8 cellular contexts compared by ENCODE assay signal in genomic region chr19:2841858-2842574, GRCh38. TPM values are rescaled to one million over a fixed set of nuclear protein-coding genes. Genes with fewer than 3 reads are reported as not detected.
DNase-seq lines count a peak whose midpoint lies in the region; ATAC-seq, FAIRE-seq and TF ChIP-seq lines count a peak whose summit lies in the region.

No MANE protein-coding gene starts in this region.

- no peaks in the 10 kb centered on the region for H4K20me1 ChIP-seq in HepG2 (ENCODE audit: insufficient read depth, low read length)

- H2AFZ ChIP-seq in HepG2 (ENCODE audit: low read length): no peak overlapping the region

- POLR2A ChIA-PET in HepG2 (lab: Yijun Ruan, JAX): interaction anchor here (0.6 to 2.4 kb wide), 12 partner anchors 13 to 385 kb away, joined by 3 to 49 read pairs (median 5); partner anchors contain the start of genes LMNB2, SGTA, THOP1 and ZNF554

- no peak for TF ChIP-seq POLR2A in HepG2 (IDR thresholded peaks at IDR 0.05; ENCODE audit: insufficient read depth in 1 of 2, low read depth in 2 of 2, low read length in 2 of 2)
- TF ChIP-seq POLR2A in transverse colon (IDR thresholded peaks at IDR 0.05): no peak

- peak overlapping the region; percentile 90 for H3K4me2 ChIP-seq in HepG2 (ENCODE audit: low read depth, low read length)

- intact Hi-C loops in HepG2 (cut with micrococcal nuclease; ENCODE audit: unreplicated experiment) (loop anchor here (2.0 kb wide), 1 partner anchor 21 kb away; no protein-coding TSS in a partner anchor), transverse colon (cut with DNase I; ENCODE audit: low total_unique reads) (no loop called here), sciatic nerve (cut with DNase I) (no loop called here)

- TF ChIP-seq EP300 in HepG2 (IDR thresholded peaks at IDR 0.05; ENCODE audit: low read depth in 2 of 2, low read length in 2 of 2): no peak
- TF ChIP-seq EP300 in HepG2 (CRISPR knock-in tag; IDR thresholded peaks at IDR 0.05; ENCODE audit: borderline replicate concordance): no peak
- no peak for TF ChIP-seq EP300 in transverse colon (IDR thresholded peaks at IDR 0.05; ENCODE audit: low read depth)

- CTCF ChIA-PET in HepG2 (lab: Yijun Ruan, JAX; ENCODE audit: low intra/inter-chr PET ratio, low total read pairs): no interaction called here

- no peak for TF ChIP-seq CTCF in GM12864 (IDR thresholded peaks at IDR 0.05; ENCODE audit: low read depth, low read length, missing control alignments)
- no peak for TF ChIP-seq CTCF in astrocyte of the cerebellum (IDR thresholded peaks at IDR 0.05; ENCODE audit: low read depth, low read length, missing control alignments)
- no peak for TF ChIP-seq CTCF in HepG2 (CRISPR knock-in tag; IDR thresholded peaks at IDR 0.05)
- no peak for TF ChIP-seq CTCF in transverse colon (IDR thresholded peaks at IDR 0.05)

- peaks cover 37% of the 10 kb centered on the region for H3K79me2 ChIP-seq in HepG2 (ENCODE audit: insufficient read depth, low read length)

- H3K4me3 ChIP-seq in GM12864 (ENCODE audit: low read depth, low read length) (peak overlapping the region; percentile 72), astrocyte of the cerebellum (ENCODE audit: low read depth, low read length) (peak overlapping the region; percentile 75), HepG2 (replicated peaks in 1 of 3; ENCODE audit: insufficient read depth in 1 of 3, low read depth in 2 of 3, low read length in 3 of 3) (peak overlapping the region; percentile 76 to 92 (median 83)), transverse colon (peak overlapping the region; percentile 69 to 99 (median 96))

- in situ Hi-C loops in astrocyte of the cerebellum (cut with HindIII; ENCODE audit: low sequenced_read_pairs) (no loop called here), HepG2 (cut with HindIII; ENCODE audit: extremely low pct_ligation_motif_present, low pct_unique_long_range_greater_than_20kb) (no loop called here), transverse colon (cut with MboI; ENCODE audit: low pct_ligation_motif_present in 1 of 4, low pct_unique_long_range_greater_than_20kb in 1 of 4, low sequenced_read_pairs in 3 of 4) (no loop called here)

- peaks cover 72% of the 10 kb centered on the region for H3K4me1 ChIP-seq in HepG2 (ENCODE audit: insufficient read depth, low read length)
- peaks cover 4 to 19% (median 10%) of the 10 kb centered on the region in 4 donors for H3K4me1 ChIP-seq in transverse colon

- H3K27ac ChIP-seq in HepG2 (ENCODE audit: extremely low read length, insufficient read depth, low read length) (peak overlapping the region; percentile 48), transverse colon (peak overlapping the region; percentile 86 to 92 (median 90))

- peak; percentile 18 for ATAC-seq in HG03064 (IDR thresholded peaks at IDR 0.05; ENCODE audit: low read depth, unreplicated experiment)
- no peak for ATAC-seq in HepG2
- ATAC-seq in sciatic nerve: no peak

- no peak for TF ChIP-seq RAD21 in HepG2 (CRISPR knock-in tag; IDR thresholded peaks at IDR 0.05)

- 2% methylated on average over 18 of the region's 62 CpGs for WGBS in HepG2 (ENCODE audit: low lambda C conversion rate)
- 8 to 31% methylated on average over 8 to 29 of the region's 62 CpGs for WGBS in transverse colon (ENCODE audit: low coverage in 1 of 2), 2 donors

- H3K9me3 ChIP-seq in HepG2 (ENCODE audit: low read length): no peaks in the 10 kb centered on the region
- no peaks in the 10 kb centered on the region for H3K9me3 ChIP-seq in transverse colon

- peak overlapping the region; percentile 83 for H3K9ac ChIP-seq in HepG2 (ENCODE audit: insufficient read depth, low read depth, low read length)

- no peak for DNase-seq in GM12864 (ENCODE audit: low read depth)
- no peak for DNase-seq in astrocyte of the cerebellum (ENCODE audit: low read depth)
- DNase-seq in HepG2 (ENCODE audit: low spot score): no peak
- DNase-seq in transverse colon: peak; percentile 18
- DNase-seq in stimulated activated CD4-positive, alpha-beta T cell treated with anti-CD3 and anti-CD28 coated beads, Interleukin-15, amount 100 ng/mL, for 24 hours: no peak
- no peak for DNase-seq in sciatic nerve (ENCODE audit: low spot score)
- DNase-seq in glomerular visceral epithelial cell (ENCODE audit: extremely low spot score): no peak

- H3K36me3 ChIP-seq in HepG2 (replicated peaks in 1 of 2; ENCODE audit: control insufficient read depth in 1 of 2, insufficient read depth in 2 of 2, low read length in 2 of 2) (peaks cover 0 to 2% of the 10 kb centered on the region in 2 experiments; a peak in 3 of 5 replicates), transverse colon (no peaks in the 10 kb centered on the region)

- H3K27me3 ChIP-seq in HepG2 (ENCODE audit: control insufficient read depth in 1 of 2, insufficient read depth in 2 of 2, low read length in 2 of 2) (no peaks in the 10 kb centered on the region), transverse colon (no peaks in the 10 kb centered on the region)

- FAIRE-seq in HepG2 (lab: Jason Lieb, UNC): no peak

- no TSS peak for BruUV-seq in HepG2 (replicated peaks; lab: Mats Ljungman, UMichigan)

RNA-seq across cellular contexts. Expression of gene ZNF555, which starts 0.7 kb away (rescaled TPM):
- 8.0 and 12.4 TPM in 2 replicates for total RNA-seq in HepG2 (2016; rRNA removed; fragmentation: Illumina TruSeq; extraction: Trizol)
- total RNA-seq in HepG2 (2016; cell fraction: cytosol; rRNA removed; fragmentation: Illumina TruSeq; extraction: Trizol; ENCODE audit: low read depth): 1.8 and 2.9 TPM in 2 replicates
- total RNA-seq in HepG2 (2016; cell fraction: insoluble cytoplasmic fraction; rRNA removed; fragmentation: Illumina TruSeq; extraction: Trizol): 6.5 and 12.2 TPM in 2 replicates
- total RNA-seq in HepG2 (2016; cell fraction: membrane; rRNA removed; fragmentation: Illumina TruSeq; extraction: Trizol): 4.5 and 6.1 TPM in 2 replicates
- 4.7 and 5.1 TPM in 2 replicates for total RNA-seq in HepG2 (2016; cell fraction: nucleus; rRNA removed; fragmentation: Illumina TruSeq; extraction: Trizol)
- 5.0 and 5.3 TPM in 2 replicates for polyA plus RNA-seq in HepG2 (2011; rRNA removed)
- polyA plus RNA-seq in HepG2 (2011; cell fraction: cytosol; rRNA removed): 2.4 and 3.9 TPM in 2 replicates
- 2.1 and 4.1 TPM in 2 replicates for polyA plus RNA-seq in HepG2 (2011; cell fraction: nucleus; rRNA removed)
- 5.6 and 6.0 TPM in 2 replicates for polyA plus RNA-seq in HepG2 (2012)
- 0.28 and 0.34 TPM in 2 replicates for polyA plus RNA-seq in HepG2 (2016; cell fraction: cytosol; fragmentation: Illumina TruSeq; extraction: Trizol; ENCODE audit: low read depth)
- polyA plus RNA-seq in HepG2 (2016; cell fraction: insoluble cytoplasmic fraction; fragmentation: Illumina TruSeq; extraction: Trizol; ENCODE audit: low read depth): 5.3 and 5.9 TPM in 2 replicates
- 0.68 and 1.1 TPM in 2 replicates for polyA plus RNA-seq in HepG2 (2016; cell fraction: membrane; fragmentation: Illumina TruSeq; extraction: Trizol; ENCODE audit: low read depth)
- 4.9 and 5.6 TPM in 2 replicates for polyA plus RNA-seq in HepG2 (2016; cell fraction: nucleus; fragmentation: Illumina TruSeq; extraction: Trizol; ENCODE audit: insufficient read depth, low read depth)
- 1.3 and 4.9 TPM in 2 replicates for polyA minus RNA-seq in HepG2 (2011; rRNA and poly(A)+ RNA removed; ENCODE audit: low replicate concordance)
- polyA minus RNA-seq in HepG2 (2011; cell fraction: cytosol; rRNA and poly(A)+ RNA removed): 6.2 and 10.6 TPM in 2 replicates
- 7.2 and 13.2 TPM in 2 replicates for polyA minus RNA-seq in HepG2 (2011; cell fraction: nucleus; rRNA and poly(A)+ RNA removed)
- 1 to 10 TPM; 2.6 to 6.4 (median 3.9) TPM for total RNA-seq in transverse colon
- 10.3 TPM for total RNA-seq in sciatic nerve

RNA-seq across cellular contexts. Expression of gene ZNF554, which starts 22.3 kb away (rescaled TPM):
- 2.7 and 3.0 TPM in 2 replicates for total RNA-seq in HepG2 (2016; rRNA removed; fragmentation: Illumina TruSeq; extraction: Trizol)
- 0.88 and 1.3 TPM in 2 replicates for total RNA-seq in HepG2 (2016; cell fraction: cytosol; rRNA removed; fragmentation: Illumina TruSeq; extraction: Trizol; ENCODE audit: low read depth)
- total RNA-seq in HepG2 (2016; cell fraction: insoluble cytoplasmic fraction; rRNA removed; fragmentation: Illumina TruSeq; extraction: Trizol): 2.8 and 2.9 TPM in 2 replicates
- total RNA-seq in HepG2 (2016; cell fraction: membrane; rRNA removed; fragmentation: Illumina TruSeq; extraction: Trizol): 2.2 and 2.7 TPM in 2 replicates
- total RNA-seq in HepG2 (2016; cell fraction: nucleus; rRNA removed; fragmentation: Illumina TruSeq; extraction: Trizol): 2.4 and 2.6 TPM in 2 replicates
- 2.2 and 2.4 TPM in 2 replicates for polyA plus RNA-seq in HepG2 (2011; rRNA removed)
- polyA plus RNA-seq in HepG2 (2011; cell fraction: cytosol; rRNA removed): 1.0 and 1.8 TPM in 2 replicates
- polyA plus RNA-seq in HepG2 (2011; cell fraction: nucleus; rRNA removed): 2.7 and 4.3 TPM in 2 replicates
- 2.4 and 2.5 TPM in 2 replicates for polyA plus RNA-seq in HepG2 (2012)
- polyA plus RNA-seq in HepG2 (2016; cell fraction: cytosol; fragmentation: Illumina TruSeq; extraction: Trizol; ENCODE audit: low read depth): 0.44 and 0.53 TPM in 2 replicates
- polyA plus RNA-seq in HepG2 (2016; cell fraction: insoluble cytoplasmic fraction; fragmentation: Illumina TruSeq; extraction: Trizol; ENCODE audit: low read depth): 1.6 and 1.8 TPM in 2 replicates
- 1.1 and 1.3 TPM in 2 replicates for polyA plus RNA-seq in HepG2 (2016; cell fraction: membrane; fragmentation: Illumina TruSeq; extraction: Trizol; ENCODE audit: low read depth)
- 4.4 and 5.6 TPM in 2 replicates for polyA plus RNA-seq in HepG2 (2016; cell fraction: nucleus; fragmentation: Illumina TruSeq; extraction: Trizol; ENCODE audit: insufficient read depth, low read depth)
- 1.1 and 2.6 TPM in 2 replicates for polyA minus RNA-seq in HepG2 (2011; rRNA and poly(A)+ RNA removed; ENCODE audit: low replicate concordance)
- polyA minus RNA-seq in HepG2 (2011; cell fraction: cytosol; rRNA and poly(A)+ RNA removed): 1.5 and 1.6 TPM in 2 replicates
- 1.8 and 2.6 TPM in 2 replicates for polyA minus RNA-seq in HepG2 (2011; cell fraction: nucleus; rRNA and poly(A)+ RNA removed)
- 10 to 100 TPM in 1 of 4 donors, 1 to 10 TPM in 2, under 1 TPM in 1; 0.75 to 10.2 (median 4.9) TPM for total RNA-seq in transverse colon
- total RNA-seq in sciatic nerve: 7.2 TPM

RNA-seq across cellular contexts. Expression of gene ZNF556, which starts 25.1 kb away (rescaled TPM):
- total RNA-seq in HepG2 (2016; rRNA removed; fragmentation: Illumina TruSeq; extraction: Trizol): 28.6 and 41.2 TPM in 2 replicates
- 1.8 and 2.7 TPM in 2 replicates for total RNA-seq in HepG2 (2016; cell fraction: cytosol; rRNA removed; fragmentation: Illumina TruSeq; extraction: Trizol; ENCODE audit: low read depth)
- total RNA-seq in HepG2 (2016; cell fraction: insoluble cytoplasmic fraction; rRNA removed; fragmentation: Illumina TruSeq; extraction: Trizol): 27.1 and 45.6 TPM in 2 replicates
- 7.1 and 7.5 TPM in 2 replicates for total RNA-seq in HepG2 (2016; cell fraction: membrane; rRNA removed; fragmentation: Illumina TruSeq; extraction: Trizol)
- 11.2 and 14.3 TPM in 2 replicates for total RNA-seq in HepG2 (2016; cell fraction: nucleus; rRNA removed; fragmentation: Illumina TruSeq; extraction: Trizol)
- 4.2 and 5.5 TPM in 2 replicates for polyA plus RNA-seq in HepG2 (2011; rRNA removed)
- polyA plus RNA-seq in HepG2 (2011; cell fraction: cytosol; rRNA removed): 3.2 and 3.9 TPM in 2 replicates
- polyA plus RNA-seq in HepG2 (2011; cell fraction: nucleus; rRNA removed): 2.7 and 3.8 TPM in 2 replicates
- polyA plus RNA-seq in HepG2 (2012): 9.5 and 11.2 TPM in 2 replicates
- polyA plus RNA-seq in HepG2 (2016; cell fraction: cytosol; fragmentation: Illumina TruSeq; extraction: Trizol; ENCODE audit: low read depth): 1.3 and 1.5 TPM in 2 replicates
- 21.4 and 21.8 TPM in 2 replicates for polyA plus RNA-seq in HepG2 (2016; cell fraction: insoluble cytoplasmic fraction; fragmentation: Illumina TruSeq; extraction: Trizol; ENCODE audit: low read depth)
- polyA plus RNA-seq in HepG2 (2016; cell fraction: membrane; fragmentation: Illumina TruSeq; extraction: Trizol; ENCODE audit: low read depth): 2.7 and 2.9 TPM in 2 replicates
- polyA plus RNA-seq in HepG2 (2016; cell fraction: nucleus; fragmentation: Illumina TruSeq; extraction: Trizol; ENCODE audit: insufficient read depth, low read depth): 12.1 and 15.4 TPM in 2 replicates
- 2.5 and 7.0 TPM in 2 replicates for polyA minus RNA-seq in HepG2 (2011; rRNA and poly(A)+ RNA removed; ENCODE audit: low replicate concordance)
- polyA minus RNA-seq in HepG2 (2011; cell fraction: cytosol; rRNA and poly(A)+ RNA removed): 13.7 and 18.1 TPM in 2 replicates
- 10.7 and 11.7 TPM in 2 replicates for polyA minus RNA-seq in HepG2 (2011; cell fraction: nucleus; rRNA and poly(A)+ RNA removed)
- not detected for total RNA-seq in transverse colon
- total RNA-seq in sciatic nerve: 0.80 TPM

RNA-seq across cellular contexts. Expression of gene THOP1, which starts 56.7 kb away (rescaled TPM):
- total RNA-seq in HepG2 (2016; rRNA removed; fragmentation: Illumina TruSeq; extraction: Trizol): 98.1 and 116 TPM in 2 replicates
- 12.3 and 13.1 TPM in 2 replicates for total RNA-seq in HepG2 (2016; cell fraction: cytosol; rRNA removed; fragmentation: Illumina TruSeq; extraction: Trizol; ENCODE audit: low read depth)
- 83.9 and 120 TPM in 2 replicates for total RNA-seq in HepG2 (2016; cell fraction: insoluble cytoplasmic fraction; rRNA removed; fragmentation: Illumina TruSeq; extraction: Trizol)
- 35.7 and 37.5 TPM in 2 replicates for total RNA-seq in HepG2 (2016; cell fraction: membrane; rRNA removed; fragmentation: Illumina TruSeq; extraction: Trizol)
- total RNA-seq in HepG2 (2016; cell fraction: nucleus; rRNA removed; fragmentation: Illumina TruSeq; extraction: Trizol): 71.2 and 83.7 TPM in 2 replicates
- 74.4 and 81.4 TPM in 2 replicates for polyA plus RNA-seq in HepG2 (2011; rRNA removed)
- polyA plus RNA-seq in HepG2 (2011; cell fraction: cytosol; rRNA removed): 50.2 and 88.6 TPM in 2 replicates
- 183 and 242 TPM in 2 replicates for polyA plus RNA-seq in HepG2 (2011; cell fraction: nucleus; rRNA removed)
- 41.9 and 45.1 TPM in 2 replicates for polyA plus RNA-seq in HepG2 (2012)
- 9.6 TPM in 2 replicates for polyA plus RNA-seq in HepG2 (2016; cell fraction: cytosol; fragmentation: Illumina TruSeq; extraction: Trizol; ENCODE audit: low read depth)
- polyA plus RNA-seq in HepG2 (2016; cell fraction: insoluble cytoplasmic fraction; fragmentation: Illumina TruSeq; extraction: Trizol; ENCODE audit: low read depth): 69.9 and 92.7 TPM in 2 replicates
- 20.1 and 20.4 TPM in 2 replicates for polyA plus RNA-seq in HepG2 (2016; cell fraction: membrane; fragmentation: Illumina TruSeq; extraction: Trizol; ENCODE audit: low read depth)
- 159 and 175 TPM in 2 replicates for polyA plus RNA-seq in HepG2 (2016; cell fraction: nucleus; fragmentation: Illumina TruSeq; extraction: Trizol; ENCODE audit: insufficient read depth, low read depth)
- 118 and 211 TPM in 2 replicates for polyA minus RNA-seq in HepG2 (2011; rRNA and poly(A)+ RNA removed; ENCODE audit: low replicate concordance)
- polyA minus RNA-seq in HepG2 (2011; cell fraction: cytosol; rRNA and poly(A)+ RNA removed): 39.9 and 51.4 TPM in 2 replicates
- 26.3 and 32.6 TPM in 2 replicates for polyA minus RNA-seq in HepG2 (2011; cell fraction: nucleus; rRNA and poly(A)+ RNA removed)
- 100 to 1,000 TPM in 1 of 4 donors, 10 to 100 TPM in 3; 32.9 to 149 (median 42.0) TPM for total RNA-seq in transverse colon
- 29.1 TPM for total RNA-seq in sciatic nerve

RNA-seq across cellular contexts. Expression of gene ZNF57, which starts 58.7 kb away (rescaled TPM):
- total RNA-seq in HepG2 (2016; rRNA removed; fragmentation: Illumina TruSeq; extraction: Trizol) (17.5 and 25.8 TPM in 2 replicates), transverse colon (10 to 100 TPM in 3 of 4 donors, 1 to 10 TPM in 1; 1.2 to 22.1 (median 14.1) TPM), sciatic nerve (3.1 TPM)
- total RNA-seq in HepG2 (2016; cell fraction: cytosol; rRNA removed; fragmentation: Illumina TruSeq; extraction: Trizol; ENCODE audit: low read depth): 9.2 and 10.2 TPM in 2 replicates
- total RNA-seq in HepG2 (2016; cell fraction: insoluble cytoplasmic fraction; rRNA removed; fragmentation: Illumina TruSeq; extraction: Trizol): 17.7 and 22.3 TPM in 2 replicates
- 15.7 and 21.7 TPM in 2 replicates for total RNA-seq in HepG2 (2016; cell fraction: membrane; rRNA removed; fragmentation: Illumina TruSeq; extraction: Trizol)
- 12.5 and 12.8 TPM in 2 replicates for total RNA-seq in HepG2 (2016; cell fraction: nucleus; rRNA removed; fragmentation: Illumina TruSeq; extraction: Trizol)
- 6.6 and 8.0 TPM in 2 replicates for polyA plus RNA-seq in HepG2 (2011; rRNA removed)
- polyA plus RNA-seq in HepG2 (2011; cell fraction: cytosol; rRNA removed): 4.3 and 7.3 TPM in 2 replicates
- 6.3 and 7.4 TPM in 2 replicates for polyA plus RNA-seq in HepG2 (2011; cell fraction: nucleus; rRNA removed)
- polyA plus RNA-seq in HepG2 (2012): 7.0 and 7.8 TPM in 2 replicates
- polyA plus RNA-seq in HepG2 (2016; cell fraction: cytosol; fragmentation: Illumina TruSeq; extraction: Trizol; ENCODE audit: low read depth): 2.7 and 2.8 TPM in 2 replicates
- 16.0 TPM in 2 replicates for polyA plus RNA-seq in HepG2 (2016; cell fraction: insoluble cytoplasmic fraction; fragmentation: Illumina TruSeq; extraction: Trizol; ENCODE audit: low read depth)
- polyA plus RNA-seq in HepG2 (2016; cell fraction: membrane; fragmentation: Illumina TruSeq; extraction: Trizol; ENCODE audit: low read depth): 3.9 and 5.1 TPM in 2 replicates
- 18.5 and 27.5 TPM in 2 replicates for polyA plus RNA-seq in HepG2 (2016; cell fraction: nucleus; fragmentation: Illumina TruSeq; extraction: Trizol; ENCODE audit: insufficient read depth, low read depth)
- polyA minus RNA-seq in HepG2 (2011; rRNA and poly(A)+ RNA removed; ENCODE audit: low replicate concordance): 4.0 and 7.2 TPM in 2 replicates
- 6.4 and 6.9 TPM in 2 replicates for polyA minus RNA-seq in HepG2 (2011; cell fraction: cytosol; rRNA and poly(A)+ RNA removed)
- polyA minus RNA-seq in HepG2 (2011; cell fraction: nucleus; rRNA and poly(A)+ RNA removed): 6.6 and 9.9 TPM in 2 replicates
